25 cellular contexts compared by ENCODE assay signal in genomic region chr1:179119466-179119865, GRCh38.
"Had no signal": no experiment of that assay in that cellular context is flagged by ENCODE, and none has a peak within 500 bp of the region (broad histone marks: within the 10 kb centered on the region; RNA-seq: fewer than 3 reads in every experiment).

No MANE protein-coding gene starts in this region.

- H3K36me3 ChIP-seq: breast epithelium, ovary, prostate gland had no signal

- H3K4me3 ChIP-seq: breast epithelium, esophagus muscularis mucosa, gastroesophageal sphincter, heart right ventricle, left lung, ovary, prostate gland, spleen, thoracic aorta, upper lobe of left lung had no signal

- ATAC-seq: activated CD4-positive, alpha-beta T cell treated with anti-CD3 and anti-CD28 coated beads for 36 hours; activated T-cell treated with anti-CD3 and anti-CD28 coated beads, Interleukin-2, amount 50 U/mL, for 4 hours; gastroesophageal sphincter; heart right ventricle; left lung; natural killer cell treated with Interleukin-12 subunit alpha and Interleukin-12 subunit beta and Interleukin-15 and Interleukin-18, amount 100 ng/mL, for 72 hours; T-cell had no signal

- H3K9me3 ChIP-seq: breast epithelium, esophagus muscularis mucosa, gastroesophageal sphincter, heart right ventricle, left lung, neutrophil, ovary, prostate gland, spleen, thoracic aorta, upper lobe of left lung had no signal

- H3K4me1 ChIP-seq: breast epithelium, left lung, prostate gland, upper lobe of left lung had no signal

- DNase-seq: activated B cell treated with CpG ODN at 0.5 μM for 24 hours; activated CD4-positive, alpha-beta T cell treated with anti-CD3 and anti-CD28 coated beads for 36 hours; activated CD4-positive, alpha-beta T cell treated with anti-CD3 and anti-CD28 coated beads, Interleukin-2, amount 50 U/mL, for 4 hours; activated CD8-positive, alpha-beta memory T cell treated with anti-CD3 and anti-CD28 coated beads, Interleukin-2, amount 50 U/mL, for 48 hours; activated naive CD4-positive, alpha-beta T cell treated with Interleukin-2 at 50 U/mL for 16 hours; activated naive CD8-positive, alpha-beta T cell treated with anti-CD3 and anti-CD28 coated beads for 36 hours; activated T-cell treated with anti-CD3 and anti-CD28 coated beads, Interleukin-2, amount 50 U/mL, for 4 hours; effector memory CD4-positive, alpha-beta T cell; heart right ventricle; kidney; left lung; midbrain; ovary; spleen; stimulated activated CD4-positive, alpha-beta T cell treated with anti-CD3 and anti-CD28 coated beads, Interleukin-4, amount 100 ng/mL, for 1 hour; stimulated activated naive CD4-positive, alpha-beta T cell; T-cell; upper lobe of left lung had no signal

- H3K27ac ChIP-seq: breast epithelium, esophagus muscularis mucosa, gastroesophageal sphincter, left lung, neutrophil, ovary, prostate gland, spleen, thoracic aorta, upper lobe of left lung had no signal

- H3K27me3 ChIP-seq: breast epithelium, esophagus muscularis mucosa, gastroesophageal sphincter, heart right ventricle, left lung, neutrophil, ovary, spleen, upper lobe of left lung had no signal
